Comparison of ENCODE assay signal across 17 cellular contexts in genomic region chr13:107680115-107680514, GRCh38.
DNase-seq lines count a peak whose midpoint lies in the region; ATAC-seq and TF ChIP-seq lines count a peak whose summit lies in the region.
"Had no signal": no experiment of that assay in that cellular context is flagged by ENCODE, and none has a peak within 500 bp of the region (broad histone marks: within the 10 kb centered on the region; RNA-seq: fewer than 3 reads in every experiment).

No MANE protein-coding gene starts in this region.

- CTCF ChIA-PET in PC-3 (lab: Charles Lee) (no interaction called here), GM10248 (lab: Yijun Ruan, JAX) (interaction anchor here (0.7 to 1.1 kb wide), 2 partner anchors 11 to 14 kb away, joined by 3 read pairs; no protein-coding TSS in a partner anchor)

- H3K9me3 ChIP-seq in PC-3 (ENCODE audit: low read length): no peaks in the 10 kb centered on the region
- H3K9me3 ChIP-seq: neutrophil, SJCRH30 had no signal

- ATAC-seq in PC-3: no peak
- ATAC-seq in HG03457 (IDR thresholded peaks at IDR 0.05; ENCODE audit: unreplicated experiment): no peak
- ATAC-seq: activated CD8-positive, alpha-beta memory T cell treated with anti-CD3 and anti-CD28 coated beads, Interleukin-2, amount 10 ng/mL, durations not matched to agents 7 days and 5 days; activated naive CD4-positive, alpha-beta T cell treated with anti-CD3 and anti-CD28 coated beads, Interleukin-2, amount 50 U/mL, for 72 hours had no signal

- BruUV-seq in PC-3 (replicated peaks; lab: Mats Ljungman, UMichigan): no TSS peak

- H3K36me3 ChIP-seq in PC-3 (ENCODE audit: low read depth, low read length): no peaks in the 10 kb centered on the region
- H3K36me3 ChIP-seq: neutrophil, SJCRH30 had no signal

- POLR2A ChIA-PET in PC-3 (lab: Charles Lee; ENCODE audit: unreplicated experiment): no interaction called here
- POLR2A ChIA-PET in GM10248 (lab: Yijun Ruan, JAX): no interaction called here

- no peak overlapping the region for H3K27ac ChIP-seq in PC-3 (ENCODE audit: low read length)
- H3K27ac ChIP-seq: neutrophil, SJCRH30 had no signal

- no peaks in the 10 kb centered on the region for H3K27me3 ChIP-seq in PC-3 (ENCODE audit: low read length)
- H3K27me3 ChIP-seq: neutrophil, SJCRH30 had no signal

- H4K20me1 ChIP-seq in PC-3 (ENCODE audit: low read length): no peaks in the 10 kb centered on the region

- H3K4me2 ChIP-seq in PC-3 (ENCODE audit: low read length): no peak overlapping the region

- intact Hi-C loops in PC-3 (cut with micrococcal nuclease): no loop called here

- H2AFZ ChIP-seq in PC-3 (ENCODE audit: low read length): no peak overlapping the region

- H3K4me1 ChIP-seq in PC-3 (ENCODE audit: insufficient read depth, low read length): no peaks in the 10 kb centered on the region
- H3K4me1 ChIP-seq: SJCRH30 had no signal

- H3K9me2 ChIP-seq in PC-3 (replicated peaks; ENCODE audit: low read length): no peaks in the 10 kb centered on the region

- no peaks in the 10 kb centered on the region for H3F3A ChIP-seq in PC-3 (ENCODE audit: low read length, unreplicated experiment)

- H3K9ac ChIP-seq in PC-3 (ENCODE audit: low read length): no peak overlapping the region

- no peaks in the 10 kb centered on the region for H3K79me2 ChIP-seq in PC-3 (ENCODE audit: low read length)

- TF ChIP-seq CTCF in LNCaP clone FGC (IDR thresholded peaks at IDR 0.05; ENCODE audit: control insufficient read depth, extremely low read depth, insufficient read depth) (peak; percentile 37), PC-3 (conservative IDR thresholded peaks at IDR 0.05; ENCODE audit: low read depth, low read length) (peak; percentile 39; the same call in 1 of the 2 replicates), foreskin fibroblast (IDR thresholded peaks at IDR 0.05; ENCODE audit: low read depth, low read length) (no peak), GM10248 (IDR thresholded peaks at IDR 0.05; ENCODE audit: control extremely low read depth, extremely low read depth, low read depth, missing control alignments) (no peak)

- H3K4me3 ChIP-seq in LNCaP clone FGC (ENCODE audit: low read depth, low read length): no peak overlapping the region
- no peak overlapping the region for H3K4me3 ChIP-seq in PC-3 (ENCODE audit: low read length)
- H3K4me3 ChIP-seq in foreskin fibroblast (ENCODE audit: low read depth in 1 of 2, low read length in 2 of 2): no peak overlapping the region
- H3K4me3 ChIP-seq: SJCRH30 had no signal

- DNase-seq in COR-L47 (lab: John Stamatoyannopoulos, UW) (peak; percentile 80), LNCaP clone FGC (ENCODE audit: low read depth) (no peak), PC-3 (peak; percentile 25), glomerular visceral epithelial cell (ENCODE audit: extremely low spot score) (peak; percentile 25), DMS79 (lab: John Stamatoyannopoulos, UW) (no peak), foreskin fibroblast (no peak), GM10248 (ENCODE audit: extremely low spot score) (no peak)
- DNase-seq: activated CD8-positive, alpha-beta memory T cell treated with anti-CD3 and anti-CD28 coated beads, Interleukin-2, amount 10 ng/mL, durations not matched to agents 7 days and 5 days; cerebellar nuclear complex; GDM1; H7; SJCRH30; small intestine; substantia nigra had no signal

Comparison
In these comparisons a context has a peak if more than half of its experiments do, and no peak if none do; other contexts are left out.
1. DNase-seq: peak in COR-L47 (single experiment), PC-3 (single experiment) and glomerular visceral epithelial cell (single experiment); none in LNCaP clone FGC (single experiment), DMS79 (single experiment), foreskin fibroblast (0 of 2) and GM10248 (single experiment).
2. CTCF ChIP-seq: peak in LNCaP clone FGC (single experiment) and PC-3 (single experiment); none in foreskin fibroblast (single experiment) and GM10248 (single experiment).